ENCODE assay signal across 9 cellular contexts in genomic region chr5:149099920-149100319, GRCh38. TPM values are rescaled to one million over a fixed set of nuclear protein-coding genes. Genes with fewer than 3 reads are reported as not detected.
"Had no signal": no experiment of that assay in that cellular context is flagged by ENCODE, and none has a peak within 500 bp of the region (broad histone marks: within the 10 kb centered on the region; RNA-seq: fewer than 3 reads in every experiment).

No MANE protein-coding gene starts in this region.

- FAIRE-seq: G401.6, GM12891, GM12892, GM18507, GM19239 had no signal

- ATAC-seq: GM12878 had no signal

- H3K4me3 ChIP-seq: GM12878 had no signal

- DNase-seq: GDM1, GF-D8 had no signal

RNA-seq across cellular contexts. Expression of gene SH3TC2, which starts 37.1 kb away (rescaled TPM):
- total RNA-seq: G401, GM12878 had no signal
- polyA plus RNA-seq: GM12878 had no signal

RNA-seq across cellular contexts. Expression of gene ABLIM3, which starts 41.4 kb away (rescaled TPM):
- total RNA-seq: GM12878 had no signal
